7 cellular contexts compared by ENCODE assay signal in genomic region chr3:3178498-3179328, GRCh38. TPM values are rescaled to one million over a fixed set of nuclear protein-coding genes. Genes with fewer than 3 reads are reported as not detected.
DNase-seq lines count a peak whose midpoint lies in the region; ATAC-seq, FAIRE-seq and TF ChIP-seq lines count a peak whose summit lies in the region.

No MANE protein-coding gene starts in this region.

- POLR2A ChIA-PET in H1 (lab: Charles Lee; ENCODE audit: partially characterized antibody): interaction anchor here (0.7 to 1.3 kb wide), 2 partner anchors 45 to 186 kb away, joined by 3 read pairs; no protein-coding TSS in a partner anchor

- no peak for DNase-seq in H1 (ENCODE audit: low read depth in 1 of 2, low spot score in 2 of 2)
- no peak for DNase-seq in osteoblast (ENCODE audit: insufficient read length, low spot score, missing footprints)
- DNase-seq in DMS 273 (lab: John Stamatoyannopoulos, UW; ENCODE audit: unreplicated experiment): no peak

- no peak for TF ChIP-seq EP300 in H1 (IDR thresholded peaks at IDR 0.05; ENCODE audit: borderline replicate concordance in 1 of 2, low read depth in 2 of 2, low read length in 2 of 2)

- no peaks in the 10 kb centered on the region for H3K23me2 ChIP-seq in H1 (ENCODE audit: low read depth, low read length)

- H3K9ac ChIP-seq in Loucy (ENCODE audit: low read depth, low read length, poor library complexity, severe bottlenecking) (peak overlapping the region; percentile 91), H1 (replicated peaks in 1 of 4; ENCODE audit: extremely low read depth in 1 of 4, low read depth in 3 of 4, low read length in 3 of 4) (peak overlapping the region; percentile 87 to 92 (median 90))

- H3K27me3 ChIP-seq in Loucy (ENCODE audit: insufficient read depth, low read length, poor library complexity, severe bottlenecking): no peaks in the 10 kb centered on the region
- H3K27me3 ChIP-seq in H1 (replicated peaks in 1 of 4; ENCODE audit: control insufficient read depth in 3 of 4, extremely low read depth in 1 of 4, insufficient read depth in 3 of 4, low read length in 3 of 4): no peaks in the 10 kb centered on the region
- no peaks in the 10 kb centered on the region for H3K27me3 ChIP-seq in osteoblast (ENCODE audit: insufficient read depth, low read length)

- H3K4me3 ChIP-seq in Loucy (ENCODE audit: low read length, poor library complexity, severe bottlenecking) (peak overlapping the region; percentile 99), H1 (ENCODE audit: extremely low read depth in 1 of 4, insufficient read depth in 2 of 4, low read depth in 3 of 4, low read length in 4 of 4) (peak overlapping the region; percentile 55 to 94 (median 88)), osteoblast (ENCODE audit: insufficient read depth, low read length) (peak overlapping the region; percentile 99)

- H2BK15ac ChIP-seq in H1 (ENCODE audit: low read length): no peak overlapping the region

- no peaks in the 10 kb centered on the region for H3K79me1 ChIP-seq in H1 (ENCODE audit: low read depth, low read length)

- CTCF ChIA-PET in H1 (lab: Charles Lee; ENCODE audit: partially characterized antibody): interaction anchor here (1.0 to 1.2 kb wide), 2 partner anchors 16 to 21 kb away, joined by 3 read pairs; no protein-coding TSS in a partner anchor

- H2AK5ac ChIP-seq in H1 (ENCODE audit: low read depth, low read length): no peak overlapping the region; the same call in 1 of the 2 replicates

- peaks cover 55% of the 10 kb centered on the region for H3K79me2 ChIP-seq in Loucy (ENCODE audit: insufficient read depth, low read length)
- peaks cover 13 to 37% of the 10 kb centered on the region in 2 experiments for H3K79me2 ChIP-seq in H1 (ENCODE audit: control insufficient read depth in 1 of 2, insufficient read depth in 2 of 2, low read length in 2 of 2)
- H3K79me2 ChIP-seq in osteoblast (ENCODE audit: insufficient read depth, low read length): peaks cover 44% of the 10 kb centered on the region

- TF ChIP-seq POLR2A in H1 (IDR thresholded peaks at IDR 0.05; ENCODE audit: control extremely low read depth in 1 of 2, low read depth in 2 of 2, low read length in 2 of 2): no peak

- no peak overlapping the region for H3K56ac ChIP-seq in H1 (replicated peaks; ENCODE audit: insufficient read length, low read depth, low read length)

- no peak overlapping the region for H2BK12ac ChIP-seq in H1 (ENCODE audit: low read depth, low read length)

- H2BK20ac ChIP-seq in H1 (ENCODE audit: low read length): no peak overlapping the region

- H3K23ac ChIP-seq in H1 (ENCODE audit: insufficient read length): no peak overlapping the region

- no peaks in the 10 kb centered on the region for H3K9me2 ChIP-seq in Loucy (replicated peaks; ENCODE audit: low read depth, low read length)

- ATAC-seq in GM21390 (IDR thresholded peaks at IDR 0.05; ENCODE audit: unreplicated experiment) (peak; percentile 1), HG03039 (IDR thresholded peaks at IDR 0.05; ENCODE audit: unreplicated experiment) (no peak), HG03108 (IDR thresholded peaks at IDR 0.05; ENCODE audit: unreplicated experiment) (no peak)

- no peak overlapping the region for H3K4ac ChIP-seq in H1 (replicated peaks; ENCODE audit: insufficient read length, low read depth, low read length)

- H4K20me1 ChIP-seq in Loucy (ENCODE audit: insufficient read depth, low read length, poor library complexity, severe bottlenecking) (peaks cover 29% of the 10 kb centered on the region), H1 (replicated peaks in 1 of 2; ENCODE audit: control insufficient read depth in 1 of 2, insufficient read depth in 2 of 2, low read length in 2 of 2) (no peaks in the 10 kb centered on the region), osteoblast (ENCODE audit: insufficient read depth, low read length) (peaks cover 16% of the 10 kb centered on the region)

- H2AFZ ChIP-seq in Loucy (ENCODE audit: low read length) (peak overlapping the region; percentile 80), H1 (ENCODE audit: low read length) (peak overlapping the region; percentile 26; the same call in 1 of the 2 replicates), osteoblast (ENCODE audit: low read length) (peak overlapping the region; percentile 97)

- H3K4me1 ChIP-seq in Loucy (ENCODE audit: insufficient read depth, low read length, poor library complexity, severe bottlenecking) (peaks cover 56% of the 10 kb centered on the region), H1 (replicated peaks in 1 of 4; ENCODE audit: control insufficient read depth in 3 of 4, insufficient read depth in 4 of 4, low read length in 3 of 4) (peaks cover 0 to 10% (median 4%) of the 10 kb centered on the region in 4 experiments; a peak in 3 of 7 replicates), osteoblast (ENCODE audit: insufficient read depth, low read length) (peaks cover 23% of the 10 kb centered on the region)

- no peaks in the 10 kb centered on the region for H3K36me3 ChIP-seq in Loucy (ENCODE audit: insufficient read depth, low read length)
- peaks cover 4 to 7% (median 4%) of the 10 kb centered on the region in 4 experiments; a peak in 7 of 8 replicates for H3K36me3 ChIP-seq in H1 (ENCODE audit: control insufficient read depth in 2 of 4, insufficient read depth in 4 of 4, low read length in 3 of 4)
- H3K36me3 ChIP-seq in osteoblast (ENCODE audit: insufficient read depth, low read length): peaks cover 4% of the 10 kb centered on the region

- TF ChIP-seq RAD21 in H1 (IDR thresholded peaks at IDR 0.05 in 1 of 2, conservative IDR thresholded peaks at IDR 0.05 in 1 of 2; ENCODE audit: low read depth in 2 of 2, low read length in 2 of 2): no peak

- H3K9me3 ChIP-seq in Loucy (ENCODE audit: insufficient read depth, low read depth, low read length) (no peaks in the 10 kb centered on the region), H1 (ENCODE audit: insufficient read depth in 2 of 2, low read depth in 1 of 2, low read length in 1 of 2) (no peaks in the 10 kb centered on the region), osteoblast (ENCODE audit: low read depth, low read length) (no peaks in the 10 kb centered on the region)

- H4K8ac ChIP-seq in H1 (ENCODE audit: extremely low read depth, insufficient read depth, low read length): peak overlapping the region; percentile 95; the same call in 1 of the 2 replicates

- no peak overlapping the region for H2BK120ac ChIP-seq in H1 (replicated peaks; ENCODE audit: low read depth, low read length)

- no peak overlapping the region for H4K5ac ChIP-seq in H1 (ENCODE audit: insufficient read length, low read depth, low read length)

- no peak for TF ChIP-seq CTCF in Loucy (conservative IDR thresholded peaks at IDR 0.05; ENCODE audit: low read length)
- TF ChIP-seq CTCF in H1 (IDR thresholded peaks at IDR 0.05; ENCODE audit: control extremely low read depth in 1 of 3, insufficient read depth in 1 of 3, low read depth in 1 of 3, low read length in 3 of 3): no peak
- TF ChIP-seq CTCF in osteoblast (IDR thresholded peaks at IDR 0.05; ENCODE audit: extremely low read depth, low read depth, low read length): no peak

- no peak overlapping the region for H4K91ac ChIP-seq in H1 (replicated peaks; ENCODE audit: insufficient read length, low read length)

- no peak overlapping the region for H3K14ac ChIP-seq in H1 (ENCODE audit: insufficient read length)

- H3K4me2 ChIP-seq in Loucy (ENCODE audit: low read depth, low read length, poor library complexity, severe bottlenecking): peak overlapping the region; percentile 100
- peak overlapping the region; percentile 72 to 74 for H3K4me2 ChIP-seq in H1 (ENCODE audit: insufficient read depth in 1 of 2, low read depth in 2 of 2, low read length in 2 of 2)
- peak overlapping the region; percentile 93 for H3K4me2 ChIP-seq in osteoblast (ENCODE audit: insufficient read depth, low read length)

- H3F3A ChIP-seq in Loucy (ENCODE audit: low read depth): no peaks in the 10 kb centered on the region

- H3K27ac ChIP-seq in H1 (ENCODE audit: low read depth, low read length): peak overlapping the region; percentile 79
- peak overlapping the region; percentile 71 for H3K27ac ChIP-seq in osteoblast (ENCODE audit: low read depth, low read length)

- no peak overlapping the region for H2BK5ac ChIP-seq in H1 (ENCODE audit: low read depth, low read length)

- WGBS in H1 (ENCODE audit: extremely low coverage in 1 of 2, insufficient coverage in 1 of 2, insufficient read length in 1 of 2, insufficient replicate concordance in 2 of 2, low coverage in 1 of 2, low lambda C conversion rate in 2 of 2, missing lambda C conversion rate in 1 of 2), 2 experiments: 43% methylated on average over 16 of the region's 16 CpGs; no CpG with 5 or more reads in 1 of the 2 experiments

- FAIRE-seq in H1 (lab: Jason Lieb, UNC): no peak

- H3K18ac ChIP-seq in H1 (ENCODE audit: extremely low read depth, low read length): no peak overlapping the region

RNA-seq across cellular contexts. Expression of gene CRBN, which starts 0.8 kb away (rescaled TPM):
- 28.4 and 30.3 TPM in 2 replicates for total RNA-seq in H1 (2021; fragmentation: NEBNext Ultra II Directional; extraction: Animal tissue kit (Norgen Biotek cat#: 25700))
- 9.8 and 13.4 TPM in 2 replicates for polyA plus RNA-seq in H1 (2011; rRNA removed)
- 26.0 TPM for polyA plus RNA-seq in H1 (2011; cell fraction: cytosol; rRNA removed)
- 11.8 TPM for polyA plus RNA-seq in H1 (2011; cell fraction: nucleus; rRNA removed)
- 23.2 to 36.8 TPM (median 24.7 TPM) in 4 replicates for polyA plus RNA-seq in H1 (2012, experiment 1 of 2)
- 3.0 TPM for polyA plus RNA-seq in H1 (2012, experiment 2 of 2)
- 19.5 TPM for polyA plus RNA-seq in H1 (2013, experiment 1 of 2)
- 19.2 TPM for polyA plus RNA-seq in H1 (2013, experiment 2 of 2)
- 29.5 and 49.7 TPM in 2 replicates for polyA minus RNA-seq in H1 (2011; rRNA and poly(A)+ RNA removed)
- 25.8 TPM for polyA minus RNA-seq in H1 (2011; cell fraction: cytosol; rRNA and poly(A)+ RNA removed)
- polyA minus RNA-seq in H1 (2011; cell fraction: nucleus; rRNA and poly(A)+ RNA removed): 51.3 TPM
- 62.5 and 76.0 TPM in 2 replicates for total RNA-seq in osteoblast

RNA-seq across cellular contexts. Expression of gene TRNT1, which starts 52.0 kb away (rescaled TPM):
- 31.0 and 33.1 TPM in 2 replicates for total RNA-seq in H1 (2021; fragmentation: NEBNext Ultra II Directional; extraction: Animal tissue kit (Norgen Biotek cat#: 25700))
- polyA plus RNA-seq in H1 (2011; rRNA removed): 6.5 and 7.2 TPM in 2 replicates
- 15.1 TPM for polyA plus RNA-seq in H1 (2011; cell fraction: cytosol; rRNA removed)
- polyA plus RNA-seq in H1 (2011; cell fraction: nucleus; rRNA removed): 31.3 TPM
- 17.6 to 39.0 TPM (median 21.2 TPM) in 4 replicates for polyA plus RNA-seq in H1 (2012, experiment 1 of 2)
- 4.9 TPM for polyA plus RNA-seq in H1 (2012, experiment 2 of 2)
- polyA plus RNA-seq in H1 (2013, experiment 1 of 2): 23.0 TPM
- polyA plus RNA-seq in H1 (2013, experiment 2 of 2): 22.1 TPM
- 15.3 and 15.6 TPM in 2 replicates for polyA minus RNA-seq in H1 (2011; rRNA and poly(A)+ RNA removed)
- 13.2 TPM for polyA minus RNA-seq in H1 (2011; cell fraction: cytosol; rRNA and poly(A)+ RNA removed)
- polyA minus RNA-seq in H1 (2011; cell fraction: nucleus; rRNA and poly(A)+ RNA removed): 69.2 TPM
- 22.4 and 25.0 TPM in 2 replicates for total RNA-seq in osteoblast

Comparison
In these comparisons a context has a peak if more than half of its experiments do, and no peak if none do; other contexts are left out.
1. H2AFZ ChIP-seq: peak in every context shown above with its lines; median percentile 97 in osteoblast; 80 in Loucy; 26 in H1.